14 cellular contexts compared by ENCODE assay signal in the genomic region with DNA sequence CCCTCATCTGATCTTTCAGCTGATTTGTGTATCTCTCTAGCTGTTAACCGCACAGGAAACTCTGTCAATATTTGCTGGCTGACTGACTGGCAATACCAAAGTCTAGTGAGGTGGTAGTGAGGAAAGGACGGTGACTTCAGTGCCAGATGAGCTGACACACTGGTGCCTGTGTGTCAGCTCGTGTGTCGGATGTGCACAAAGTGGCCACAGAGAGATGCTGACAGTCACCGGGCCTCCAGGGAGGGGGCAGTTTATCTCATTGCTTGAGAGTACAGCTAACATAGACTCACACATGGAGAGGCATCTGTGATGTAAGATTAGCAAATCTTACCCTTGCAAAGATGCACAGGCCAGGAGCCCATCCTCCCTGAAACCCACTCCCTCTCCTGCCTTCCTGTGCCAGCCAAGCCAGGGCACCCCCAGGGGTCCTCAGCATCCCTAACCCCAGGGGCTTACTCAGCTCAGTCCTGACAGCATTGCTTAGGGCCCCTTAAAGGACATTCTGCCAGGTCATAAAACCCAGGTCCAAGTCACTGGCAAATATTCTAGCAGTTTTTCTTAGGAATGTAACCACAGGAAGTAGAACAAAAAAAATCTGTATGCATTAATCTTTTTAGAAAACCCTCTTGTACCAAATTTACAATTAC.
DNase-seq lines count a peak whose midpoint lies in the region; ATAC-seq, FAIRE-seq and TF ChIP-seq lines count a peak whose summit lies in the region.
"Had no signal": no experiment of that assay in that cellular context is flagged by ENCODE, and none has a peak within 500 bp of the region (broad histone marks: within the 10 kb centered on the region; RNA-seq: fewer than 3 reads in every experiment).

No MANE protein-coding gene starts in this region.

- WGBS in H1 (ENCODE audit: extremely low coverage in 1 of 2, insufficient coverage in 1 of 2, insufficient read length in 1 of 2, insufficient replicate concordance in 2 of 2, low coverage in 1 of 2, low lambda C conversion rate in 2 of 2, missing lambda C conversion rate in 1 of 2), 2 experiments = 85% methylated on average over 5 of the region's 5 CpGs; no CpG with 5 or more reads in 1 of the 2 experiments

- no peak for TF ChIP-seq RAD21 in H1 (IDR thresholded peaks at IDR 0.05 in 1 of 2, conservative IDR thresholded peaks at IDR 0.05 in 1 of 2; ENCODE audit: low read depth in 2 of 2, low read length in 2 of 2)

- H4K8ac ChIP-seq in H1 (ENCODE audit: extremely low read depth, insufficient read depth, low read length) = no peak overlapping the region

- H4K91ac ChIP-seq in H1 (replicated peaks; ENCODE audit: insufficient read length, low read length) = no peak overlapping the region

- no peak overlapping the region for H3K14ac ChIP-seq in H1 (ENCODE audit: insufficient read length)

- H3K9ac ChIP-seq in H1 (replicated peaks in 1 of 4; ENCODE audit: extremely low read depth in 1 of 4, low read depth in 3 of 4, low read length in 3 of 4) = no peak overlapping the region

- H3K9me3 Mint-ChIP-seq in activated CD4-positive, alpha-beta T cell treated with anti-CD3 and anti-CD28 coated beads, Interleukin-2, amount 10 ng/mL, durations not matched to agents 24 days and 14 days = no peaks in the 10 kb centered on the region
- no peaks in the 10 kb centered on the region for H3K9me3 Mint-ChIP-seq in stimulated activated memory B cell treated with anti-CD40 and anti-IgM and Interleukin-4, amounts not matched to agents 10 μg/mL and 1 μg/mL and 100 μg/mL, for 72 hours
- H3K9me3 Mint-ChIP-seq: IgD-negative memory B cell had no signal

- no peak for TF ChIP-seq CTCF in H1 (IDR thresholded peaks at IDR 0.05; ENCODE audit: control extremely low read depth in 1 of 3, insufficient read depth in 1 of 3, low read depth in 1 of 3, low read length in 3 of 3)

- H3K36me3 ChIP-seq in H1 (ENCODE audit: control insufficient read depth in 2 of 4, insufficient read depth in 4 of 4, low read length in 3 of 4) = no peaks in the 10 kb centered on the region

- peaks cover 0 to 7% (median 3%) of the 10 kb centered on the region in 4 experiments; a peak in 4 of 7 replicates for H3K27me3 ChIP-seq in H1 (replicated peaks in 1 of 4; ENCODE audit: control insufficient read depth in 3 of 4, extremely low read depth in 1 of 4, insufficient read depth in 3 of 4, low read length in 3 of 4)
- H3K27me3 ChIP-seq: body of pancreas had no signal

- no peaks in the 10 kb centered on the region for H3K9me3 ChIP-seq in H1 (ENCODE audit: insufficient read depth in 2 of 2, low read depth in 1 of 2, low read length in 1 of 2)
- H3K9me3 ChIP-seq: body of pancreas had no signal

- H2BK120ac ChIP-seq in H1 (replicated peaks; ENCODE audit: low read depth, low read length) = peak overlapping the region; percentile 24

- ATAC-seq in HG03442 (IDR thresholded peaks at IDR 0.05; ENCODE audit: unreplicated experiment) (no peak), GM21381 (IDR thresholded peaks at IDR 0.05; ENCODE audit: unreplicated experiment) (no peak)
- ATAC-seq in stimulated activated memory B cell treated with anti-CD40 and anti-IgM and Interleukin-4, amounts not matched to agents 10 μg/mL and 1 μg/mL and 100 μg/mL, for 72 hours = no peak
- ATAC-seq: body of pancreas, esophagus mucosa, GM12878 had no signal

- no peak overlapping the region for H2AK5ac ChIP-seq in H1 (ENCODE audit: low read depth, low read length)

- no peak for TF ChIP-seq POLR2A in H1 (IDR thresholded peaks at IDR 0.05; ENCODE audit: control extremely low read depth in 1 of 2, low read depth in 2 of 2, low read length in 2 of 2)

- no peaks in the 10 kb centered on the region for H3K36me3 Mint-ChIP-seq in activated CD4-positive, alpha-beta T cell treated with anti-CD3 and anti-CD28 coated beads, Interleukin-2, amount 10 ng/mL, durations not matched to agents 24 days and 14 days (ENCODE audit: low read depth)
- no peaks in the 10 kb centered on the region for H3K36me3 Mint-ChIP-seq in stimulated activated memory B cell treated with anti-CD40 and anti-IgM and Interleukin-4, amounts not matched to agents 10 μg/mL and 1 μg/mL and 100 μg/mL, for 72 hours
- H3K36me3 Mint-ChIP-seq: CD14-positive monocyte, IgD-negative memory B cell had no signal

- H3K4me1 Mint-ChIP-seq in activated CD4-positive, alpha-beta T cell treated with anti-CD3 and anti-CD28 coated beads, Interleukin-2, amount 10 ng/mL, durations not matched to agents 24 days and 14 days = peaks cover 43% of the 10 kb centered on the region
- no peaks in the 10 kb centered on the region for H3K4me1 Mint-ChIP-seq in stimulated activated memory B cell treated with anti-CD40 and anti-IgM and Interleukin-4, amounts not matched to agents 10 μg/mL and 1 μg/mL and 100 μg/mL, for 72 hours
- H3K4me1 Mint-ChIP-seq: CD14-positive monocyte had no signal

- no peak overlapping the region for H3K56ac ChIP-seq in H1 (replicated peaks; ENCODE audit: insufficient read length, low read depth, low read length)

- 0 out of 2 replicates have a peak, but pooled peaks cover 2% of the 10 kb centered on the region for H3K23me2 ChIP-seq in H1 (ENCODE audit: low read depth, low read length)

- H2BK20ac ChIP-seq in H1 (ENCODE audit: low read length) = peak overlapping the region; percentile 87; the same call in 1 of the 2 replicates

- peak overlapping the region; percentile 51 for H3K27ac Mint-ChIP-seq in activated CD4-positive, alpha-beta T cell treated with anti-CD3 and anti-CD28 coated beads, Interleukin-2, amount 10 ng/mL, durations not matched to agents 24 days and 14 days
- H3K27ac Mint-ChIP-seq in stimulated activated memory B cell treated with anti-CD40 and anti-IgM and Interleukin-4, amounts not matched to agents 10 μg/mL and 1 μg/mL and 100 μg/mL, for 72 hours = no peak overlapping the region
- H3K27ac Mint-ChIP-seq: CD14-positive monocyte had no signal

- no peaks in the 10 kb centered on the region for H3K79me1 ChIP-seq in H1 (ENCODE audit: low read depth, low read length)

- H4K5ac ChIP-seq in H1 (ENCODE audit: insufficient read length, low read depth, low read length) = no peak overlapping the region

- H3K27ac ChIP-seq in H1 (ENCODE audit: low read depth, low read length) = no peak overlapping the region
- H3K27ac ChIP-seq: body of pancreas had no signal

- peak overlapping the region; percentile 23 for H3K4ac ChIP-seq in H1 (replicated peaks; ENCODE audit: insufficient read length, low read depth, low read length)

- 0 out of 2 replicates have a peak overlapping the region, but pooled peaks have one; percentile 3 for H2BK15ac ChIP-seq in H1 (ENCODE audit: low read length)

- peak overlapping the region; percentile 35 to 48; a peak in 2 of 4 replicates for H3K4me2 ChIP-seq in H1 (ENCODE audit: insufficient read depth in 1 of 2, low read depth in 2 of 2, low read length in 2 of 2)

- no peak overlapping the region for H3K23ac ChIP-seq in H1 (ENCODE audit: insufficient read length)

- peak overlapping the region; percentile 68; the same call in 1 of the 2 replicates for H3K18ac ChIP-seq in H1 (ENCODE audit: extremely low read depth, low read length)

- H3K4me3 ChIP-seq in H1 (ENCODE audit: extremely low read depth in 1 of 4, insufficient read depth in 2 of 4, low read depth in 3 of 4, low read length in 4 of 4) = peak overlapping the region in 1 of 4 experiments; percentile 2; a peak in 3 of 8 replicates
- H3K4me3 ChIP-seq: body of pancreas, GM12878 had no signal

- no peak overlapping the region for H2AFZ ChIP-seq in H1 (ENCODE audit: low read length)

- peak; percentile 34 for DNase-seq in stimulated activated CD4-positive, alpha-beta T cell treated with anti-CD3 and anti-CD28 coated beads, Interleukin-4, amount 100 ng/mL, for 24 hours
- no peak for DNase-seq in stimulated activated CD4-positive, alpha-beta T cell treated with anti-CD3 and anti-CD28 coated beads, Interleukin-4, amount 100 ng/mL, for 1 hour
- peak; percentile 83 for DNase-seq in activated CD4-positive, alpha-beta T cell treated with anti-CD3 and anti-CD28 coated beads, Interleukin-2, amount 10 ng/mL, durations not matched to agents 24 days and 14 days
- DNase-seq in H1 (ENCODE audit: low read depth in 1 of 2, low spot score in 2 of 2) (no peak), superior temporal gyrus (ENCODE audit: extremely low spot score) (peak; percentile 45)
- DNase-seq: body of pancreas; NK-92 treated with Interleukin-12 subunit alpha and Interleukin-12 subunit beta, amount 100 ng/mL, for 24 hours had no signal

- TF ChIP-seq EP300 in H1 (IDR thresholded peaks at IDR 0.05; ENCODE audit: borderline replicate concordance in 1 of 2, low read depth in 2 of 2, low read length in 2 of 2) = no peak

- no peaks in the 10 kb centered on the region for H4K20me1 ChIP-seq in H1 (replicated peaks in 1 of 2; ENCODE audit: control insufficient read depth in 1 of 2, insufficient read depth in 2 of 2, low read length in 2 of 2)

- CTCF ChIA-PET in H1 (lab: Charles Lee; ENCODE audit: partially characterized antibody) = interaction anchor here (0.7 to 1.7 kb wide), 7 partner anchors 10 to 136 kb away, joined by 3 to 5 read pairs (median 4); no protein-coding TSS in a partner anchor

- no peaks in the 10 kb centered on the region for H3K27me3 Mint-ChIP-seq in activated CD4-positive, alpha-beta T cell treated with anti-CD3 and anti-CD28 coated beads, Interleukin-2, amount 10 ng/mL, durations not matched to agents 24 days and 14 days
- peaks cover 21% of the 10 kb centered on the region for H3K27me3 Mint-ChIP-seq in stimulated activated memory B cell treated with anti-CD40 and anti-IgM and Interleukin-4, amounts not matched to agents 10 μg/mL and 1 μg/mL and 100 μg/mL, for 72 hours

- H2BK5ac ChIP-seq in H1 (ENCODE audit: low read depth, low read length) = peak overlapping the region; percentile 15; the same call in 1 of the 2 replicates

- peak overlapping the region; percentile 36 for H3K4me3 Mint-ChIP-seq in activated CD4-positive, alpha-beta T cell treated with anti-CD3 and anti-CD28 coated beads, Interleukin-2, amount 10 ng/mL, durations not matched to agents 24 days and 14 days
- no peak overlapping the region for H3K4me3 Mint-ChIP-seq in stimulated activated memory B cell treated with anti-CD40 and anti-IgM and Interleukin-4, amounts not matched to agents 10 μg/mL and 1 μg/mL and 100 μg/mL, for 72 hours
- H3K4me3 Mint-ChIP-seq: CD14-positive monocyte, IgD-negative memory B cell had no signal

- intact Hi-C loops in activated CD4-positive, alpha-beta T cell treated with anti-CD3 and anti-CD28 coated beads, Interleukin-2, amount 10 ng/mL, durations not matched to agents 24 days and 14 days (cut with micrococcal nuclease) = loop anchor here (5.0 to 10.0 kb wide), 4 partner anchors 69 to 209 kb away; a partner anchor contains a TSS

- H3K4me1 ChIP-seq in H1 (replicated peaks in 1 of 4; ENCODE audit: control insufficient read depth in 3 of 4, insufficient read depth in 4 of 4, low read length in 3 of 4) = peaks cover 10 to 27% (median 21%) of the 10 kb centered on the region in 4 experiments
- H3K4me1 ChIP-seq: body of pancreas had no signal

- POLR2A ChIA-PET in H1 (lab: Charles Lee; ENCODE audit: partially characterized antibody) = no interaction called here

- FAIRE-seq in H1 (lab: Jason Lieb, UNC) = no peak
- FAIRE-seq: GM12878 had no signal

- H2BK12ac ChIP-seq in H1 (ENCODE audit: low read depth, low read length) = no peak overlapping the region

- H3K79me2 ChIP-seq in H1 (ENCODE audit: control insufficient read depth in 1 of 2, insufficient read depth in 2 of 2, low read length in 2 of 2) = no peaks in the 10 kb centered on the region

Comparison
In these comparisons a context has a peak if more than half of its experiments do, and no peak if none do; other contexts are left out.
1. DNase-seq: peak in stimulated activated CD4-positive, alpha-beta T cell treated with anti-CD3 and anti-CD28 coated beads, Interleukin-4, amount 100 ng/mL, for 24 hours (single experiment), activated CD4-positive, alpha-beta T cell treated with anti-CD3 and anti-CD28 coated beads, Interleukin-2, amount 10 ng/mL, durations not matched to agents 24 days and 14 days (single experiment) and superior temporal gyrus (single experiment); none in stimulated activated CD4-positive, alpha-beta T cell treated with anti-CD3 and anti-CD28 coated beads, Interleukin-4, amount 100 ng/mL, for 1 hour (single experiment) and H1 (0 of 2).